In the genomic region with DNA sequence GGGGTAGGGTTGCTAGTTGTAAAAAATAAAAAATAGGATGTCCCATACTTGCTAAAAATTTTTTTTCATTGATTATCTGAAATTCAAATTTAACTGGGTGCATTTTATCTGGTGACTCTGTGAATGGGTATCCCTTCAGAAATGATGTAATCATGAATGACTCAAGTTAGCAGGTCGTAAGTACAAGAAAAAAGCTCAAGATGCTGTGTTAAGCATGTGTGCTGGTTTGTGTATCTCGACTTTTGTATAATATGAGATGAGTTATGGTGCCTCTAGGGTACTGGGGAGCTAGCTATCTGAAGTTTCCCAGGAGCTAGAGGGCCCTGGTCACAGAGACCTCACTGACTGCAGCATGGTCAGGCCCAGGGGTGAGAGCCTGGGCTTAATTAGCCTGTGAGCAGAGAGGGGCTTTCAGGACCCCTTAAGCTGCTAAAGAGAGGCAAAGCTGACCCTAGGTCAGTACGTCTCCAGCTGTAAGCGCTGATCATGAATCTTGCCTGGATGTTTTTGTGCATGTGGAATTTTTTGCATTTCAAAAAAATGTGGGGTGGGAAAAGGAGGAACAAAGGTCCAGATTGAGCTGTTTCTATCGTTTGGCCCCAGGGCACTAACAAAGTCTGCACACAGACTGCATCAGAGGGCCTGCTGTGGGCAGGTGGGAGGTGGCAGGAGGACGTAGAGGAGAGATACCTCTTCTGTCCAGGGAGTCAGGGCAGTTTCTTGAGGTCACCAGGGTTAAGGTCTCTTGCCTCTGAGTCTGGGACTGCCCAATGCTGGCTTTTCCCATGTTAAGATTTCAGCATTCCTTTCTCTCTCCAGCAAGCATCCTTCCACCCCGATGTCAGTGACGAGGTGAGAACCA, we compare ENCODE assay signal across 1 cellular context.
A peak's percentile ranks its signal among the peaks of the same experiment; 100 is the strongest.
TF ChIP-seq lines count a peak whose summit lies in the region.

No MANE protein-coding gene starts in this region.

TF ChIP-seq in K562, 482 proteins besides CTCF, POLR2A, EP300 and RAD21 (continued from another document):
- TF ChIP-seq TSHZ1 (CRISPR knock-in tag; IDR thresholded peaks at IDR 0.05) (no peak), ATF3 (IDR thresholded peaks at IDR 0.05) (peak; percentile 36), ATF3 (CRISPR knock-in tag; conservative IDR thresholded peaks at IDR 0.05) (no peak), CEBPG (CRISPR knock-in tag; IDR thresholded peaks at IDR 0.05) (no peak), CEBPG (tag; conservative IDR thresholded peaks at IDR 0.05 in 1 of 2, IDR thresholded peaks at IDR 0.05 in 1 of 2) (0 out of 4 replicates have a peak, but pooled peaks of 1 of the 2 experiments have one; percentile 19)
